ENCODE assay signal across 13 cellular contexts in the genomic region with DNA sequence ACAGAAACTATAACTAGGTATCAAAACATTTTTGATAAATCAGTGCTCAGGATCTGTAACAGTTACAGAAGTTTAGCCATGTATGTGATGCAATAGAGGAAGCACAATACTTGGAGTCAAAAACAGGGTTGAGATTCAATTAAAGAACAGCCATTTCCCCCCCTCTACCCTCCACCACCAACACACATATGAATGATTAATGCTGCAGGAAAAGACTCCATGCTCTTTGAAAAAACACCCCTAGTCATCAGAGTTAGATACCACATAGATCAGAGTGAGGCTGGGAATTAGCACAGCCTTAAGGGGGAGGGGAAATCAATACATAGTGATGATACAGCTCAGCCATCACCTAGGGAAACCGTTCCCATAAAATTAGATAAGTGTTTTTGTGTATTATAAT.
A peak's percentile ranks its signal among the peaks of the same experiment; 100 is the strongest.
DNase-seq lines count a peak whose midpoint lies in the region; ATAC-seq and TF ChIP-seq lines count a peak whose summit lies in the region.
"Had no signal": no experiment of that assay in that cellular context is flagged by ENCODE, and none has a peak within 500 bp of the region (broad histone marks: within the 10 kb centered on the region; RNA-seq: fewer than 3 reads in every experiment).

No MANE protein-coding gene starts in this region.

- H3K36me3 ChIP-seq in sigmoid colon: peaks cover 0 to 49% (median 5%) of the 10 kb centered on the region in 4 donors

- no peak for TF ChIP-seq POLR2A in sigmoid colon (IDR thresholded peaks at IDR 0.05)

- DNase-seq in NCI-H1092 treated with DMSO at 0.1 percent for 48 hours (lab: John Stamatoyannopoulos, UW) (peak; percentile 72), NCI-H1092 (lab: John Stamatoyannopoulos, UW) (no peak), right cardiac atrium (no peak), sigmoid colon (no peak)
- DNase-seq in activated CD4-positive, alpha-beta T cell treated with anti-CD3 and anti-CD28 coated beads, Interleukin-2, amount 50 U/mL, for 48 hours: no peak
- DNase-seq: Caco-2 had no signal

- TF ChIP-seq EP300 in sigmoid colon (IDR thresholded peaks at IDR 0.05): no peak

- H3K27ac ChIP-seq in right cardiac atrium (ENCODE audit: low read length) (no peak overlapping the region), sigmoid colon (peak overlapping the region in 3 of 4 donors; percentile 6 to 36 (median 29))
- H3K27ac ChIP-seq: SJSA1 had no signal

- WGBS in right cardiac atrium: 29% methylated on average over 1 of the region's 1 CpG
- WGBS in sigmoid colon, 2 donors: 22 to 58% methylated on average over 1 of the region's 1 CpG

- no peaks in the 10 kb centered on the region for H3K9me3 Mint-ChIP-seq in activated T-helper 17 cell treated with anti-CD3 and anti-CD28 coated beads, Interleukin-2, amount 50 U/mL, for 72 hours
- H3K9me3 Mint-ChIP-seq: HFFc6; natural killer cell treated with Interleukin-12 subunit alpha and Interleukin-12 subunit beta and Interleukin-15 and Interleukin-18, amount 100 ng/mL, for 72 hours; WTC11 had no signal

- peaks cover 19% of the 10 kb centered on the region for H3K4me1 Mint-ChIP-seq in activated T-helper 17 cell treated with anti-CD3 and anti-CD28 coated beads, Interleukin-2, amount 50 U/mL, for 72 hours

- H3K9me3 ChIP-seq in right cardiac atrium (ENCODE audit: control insufficient read depth, low read length) (no peaks in the 10 kb centered on the region), sigmoid colon (no peaks in the 10 kb centered on the region)
- H3K9me3 ChIP-seq: Caco-2 had no signal

- no peak for TF ChIP-seq CTCF in sigmoid colon (IDR thresholded peaks at IDR 0.05)

- intact Hi-C loops in right cardiac atrium (cut with DNase I): no loop called here
- intact Hi-C loops in sigmoid colon (cut with DNase I): no loop called here

- H3K36me3 Mint-ChIP-seq in activated T-helper 17 cell treated with anti-CD3 and anti-CD28 coated beads, Interleukin-2, amount 50 U/mL, for 72 hours (ENCODE audit: low read depth): peaks cover 69% of the 10 kb centered on the region

- no peaks in the 10 kb centered on the region for H3K27me3 ChIP-seq in right cardiac atrium (ENCODE audit: control insufficient read depth, insufficient read depth)
- no peaks in the 10 kb centered on the region for H3K27me3 ChIP-seq in sigmoid colon
- H3K27me3 ChIP-seq: SJSA1 had no signal

- no peaks in the 10 kb centered on the region for H3K27me3 Mint-ChIP-seq in activated T-helper 17 cell treated with anti-CD3 and anti-CD28 coated beads, Interleukin-2, amount 50 U/mL, for 72 hours
- H3K27me3 Mint-ChIP-seq: natural killer cell treated with Interleukin-12 subunit alpha and Interleukin-12 subunit beta and Interleukin-15 and Interleukin-18, amount 100 ng/mL, for 72 hours had no signal

- peaks cover 7% of the 10 kb centered on the region for H3K4me1 ChIP-seq in right cardiac atrium (ENCODE audit: control insufficient read depth, insufficient read depth, low read length)
- peaks cover 0 to 17% (median 15%) of the 10 kb centered on the region in 4 donors for H3K4me1 ChIP-seq in sigmoid colon
- H3K4me1 ChIP-seq: Caco-2 had no signal

- H3K4me3 Mint-ChIP-seq in activated T-helper 17 cell treated with anti-CD3 and anti-CD28 coated beads, Interleukin-2, amount 50 U/mL, for 72 hours: no peak overlapping the region
- H3K4me3 Mint-ChIP-seq: HFFc6; natural killer cell treated with Interleukin-12 subunit alpha and Interleukin-12 subunit beta and Interleukin-15 and Interleukin-18, amount 100 ng/mL, for 72 hours; WTC11 had no signal

- H3K27ac Mint-ChIP-seq in activated T-helper 17 cell treated with anti-CD3 and anti-CD28 coated beads, Interleukin-2, amount 50 U/mL, for 72 hours: peak overlapping the region; percentile 15
- H3K27ac Mint-ChIP-seq: WTC11 had no signal

- H3K4me3 ChIP-seq in right cardiac atrium (ENCODE audit: low read length) (no peak overlapping the region), sigmoid colon (no peak overlapping the region)
- H3K4me3 ChIP-seq: SJSA1 had no signal

- ATAC-seq in activated T-helper 17 cell treated with anti-CD3 and anti-CD28 coated beads, Interleukin-2, amount 50 U/mL, for 72 hours (replicated peaks): no peak
- ATAC-seq in right cardiac atrium: peak; percentile 42 to 55
- ATAC-seq in HG03175 (IDR thresholded peaks at IDR 0.05; ENCODE audit: unreplicated experiment): no peak
- no peak for ATAC-seq in HG03108 (IDR thresholded peaks at IDR 0.05; ENCODE audit: unreplicated experiment)
- ATAC-seq: natural killer cell treated with Interleukin-12 subunit alpha and Interleukin-12 subunit beta and Interleukin-15 and Interleukin-18, amount 100 ng/mL, for 72 hours; WTC11 had no signal

Comparison
In these comparisons a context has a peak if more than half of its experiments do, and no peak if none do; other contexts are left out.
1. ATAC-seq: peak in right cardiac atrium (2 of 2); none in activated T-helper 17 cell treated with anti-CD3 and anti-CD28 coated beads, Interleukin-2, amount 50 U/mL, for 72 hours (single experiment), HG03175 (single experiment) and HG03108 (single experiment).